ENCODE assay signal across 13 cellular contexts in the genomic region with DNA sequence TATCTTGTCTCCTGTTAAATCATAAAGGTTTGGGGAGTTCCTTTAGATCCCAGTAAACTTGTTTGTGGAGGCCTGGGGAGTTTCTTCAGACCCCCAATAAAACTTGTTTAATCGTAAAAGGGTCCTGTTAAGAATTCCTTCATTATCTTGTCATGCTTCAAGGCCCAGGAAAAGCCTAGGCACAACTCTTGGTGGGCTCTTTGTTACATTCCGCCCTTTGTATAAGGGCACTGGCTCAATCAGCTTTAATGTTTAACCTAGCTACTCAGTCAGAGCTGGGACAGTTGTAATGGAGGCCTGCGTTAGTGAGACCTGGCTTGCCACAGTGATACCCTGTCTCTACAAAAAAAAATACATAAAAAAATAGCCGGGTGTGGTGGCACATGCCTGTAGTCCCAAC.
DNase-seq lines count a peak whose midpoint lies in the region; ATAC-seq and TF ChIP-seq lines count a peak whose summit lies in the region.
"Had no signal": no experiment of that assay in that cellular context is flagged by ENCODE, and none has a peak within 500 bp of the region (broad histone marks: within the 10 kb centered on the region; RNA-seq: fewer than 3 reads in every experiment).

No MANE protein-coding gene starts in this region.

- no peak overlapping the region for H3K4me2 ChIP-seq in mesenchymal stem cell (ENCODE audit: low read length, poor library complexity, severe bottlenecking)

- H3K23ac ChIP-seq in mesenchymal stem cell (ENCODE audit: low read length in 2 of 2): no peak overlapping the region

- H4K8ac ChIP-seq in mesenchymal stem cell (ENCODE audit: low read length): no peak overlapping the region

- no TSS peak for BruUV-seq in Caco-2 (replicated peaks; lab: Mats Ljungman, UMichigan)

- TF ChIP-seq CTCF in Caco-2 (IDR thresholded peaks at IDR 0.05; ENCODE audit: insufficient read depth in 1 of 2, low read depth in 1 of 2, low read length in 1 of 2, severe bottlenecking in 1 of 2, unreplicated experiment in 1 of 2): no peak
- TF ChIP-seq CTCF in endodermal cell (conservative IDR thresholded peaks at IDR 0.05): no peak
- TF ChIP-seq CTCF in progenitor cell of endocrine pancreas (IDR thresholded peaks at IDR 0.05; ENCODE audit: unreplicated experiment): no peak
- no peak for TF ChIP-seq CTCF in gastrocnemius medialis (IDR thresholded peaks at IDR 0.05 in 4 of 5, conservative IDR thresholded peaks at IDR 0.05 in 1 of 5)
- TF ChIP-seq CTCF in right atrium auricular region (IDR thresholded peaks at IDR 0.05): no peak

- no peak overlapping the region for H2BK120ac ChIP-seq in mesenchymal stem cell (ENCODE audit: low read depth, low read length)

- no peak overlapping the region for H2AK5ac ChIP-seq in mesenchymal stem cell (ENCODE audit: low read length, severe bottlenecking)

- no peaks in the 10 kb centered on the region for H3K27me3 Mint-ChIP-seq in Caco-2 (ENCODE audit: insufficient read depth, unreplicated experiment)
- no peaks in the 10 kb centered on the region for H3K27me3 Mint-ChIP-seq in endodermal cell (ENCODE audit: insufficient read depth)
- no peaks in the 10 kb centered on the region for H3K27me3 Mint-ChIP-seq in progenitor cell of endocrine pancreas

- TF ChIP-seq POLR2A in gastrocnemius medialis (IDR thresholded peaks at IDR 0.05): no peak

- no peak overlapping the region for H3K14ac ChIP-seq in mesenchymal stem cell (ENCODE audit: low read length in 2 of 2)

- H3K27ac Mint-ChIP-seq in Caco-2 (ENCODE audit: unreplicated experiment) (no peak overlapping the region), endodermal cell (peak overlapping the region; percentile 87), progenitor cell of endocrine pancreas (peak overlapping the region; percentile 92)
- H3K27ac Mint-ChIP-seq: CD8-positive, alpha-beta T cell had no signal

- no peak overlapping the region for H3K4ac ChIP-seq in mesenchymal stem cell (ENCODE audit: low read depth in 1 of 2, low read length in 2 of 2)

- H3K4me1 ChIP-seq in Caco-2 (peaks cover 48% of the 10 kb centered on the region), endodermal cell (ENCODE audit: control insufficient read depth, insufficient read depth, low read length) (peaks cover 8% of the 10 kb centered on the region), mesenchymal stem cell (ENCODE audit: control insufficient read depth, insufficient read depth, low read depth, low read length) (peaks cover 11% of the 10 kb centered on the region), gastrocnemius medialis (peaks cover 19 to 30% of the 10 kb centered on the region in 2 donors), right atrium auricular region (peaks cover 0 to 40% of the 10 kb centered on the region in 2 donors)

- CTCF ChIA-PET in Caco-2 (lab: Charles Lee): no interaction called here

- H2AFZ ChIP-seq in mesenchymal stem cell (ENCODE audit: low read depth, low read length): no peak overlapping the region

- POLR2A ChIA-PET in Caco-2 (lab: Charles Lee): no interaction called here

- in situ Hi-C loops in gastrocnemius medialis (cut with MboI; ENCODE audit: low sequenced_read_pairs in 4 of 4): loop anchor here in 1 of 4 donors (5.0 kb wide), 1 partner anchor 82 kb away; no protein-coding TSS in a partner anchor

- H2BK12ac ChIP-seq in mesenchymal stem cell (ENCODE audit: low read length in 2 of 2): no peak overlapping the region

- no peak overlapping the region for H4K91ac ChIP-seq in mesenchymal stem cell (ENCODE audit: low read length)

- no peak overlapping the region for H2BK15ac ChIP-seq in mesenchymal stem cell (ENCODE audit: low read depth, poor library complexity, severe bottlenecking)

- WGBS in endodermal cell (ENCODE audit: insufficient coverage in 1 of 2, insufficient read length in 1 of 2), 2 experiments: 91 to 92% methylated on average over 3 to 4 of the region's 4 CpGs
- WGBS in mesenchymal stem cell: 91% methylated on average over 4 of the region's 4 CpGs

- H3K9me3 ChIP-seq in Caco-2: no peaks in the 10 kb centered on the region
- peaks cover 16% of the 10 kb centered on the region for H3K9me3 ChIP-seq in endodermal cell (ENCODE audit: control insufficient read depth, low read length)
- H3K9me3 ChIP-seq in mesenchymal stem cell (ENCODE audit: control insufficient read depth, low read length): no peaks in the 10 kb centered on the region
- H3K9me3 ChIP-seq in gastrocnemius medialis: no peaks in the 10 kb centered on the region
- H3K9me3 ChIP-seq in right atrium auricular region: no peaks in the 10 kb centered on the region
- H3K9me3 ChIP-seq: BE2C had no signal

- no peak overlapping the region for H3K9ac ChIP-seq in endodermal cell (ENCODE audit: extremely low read depth, low read length, poor library complexity, severe bottlenecking)
- no peak overlapping the region for H3K9ac ChIP-seq in mesenchymal stem cell (ENCODE audit: low read length)

- H3K4me3 ChIP-seq in Caco-2 (ENCODE audit: low read depth, low read length) (no peak overlapping the region), endodermal cell (ENCODE audit: low read length) (no peak overlapping the region), mesenchymal stem cell (ENCODE audit: insufficient read depth in 1 of 2, low read depth in 1 of 2, low read length in 2 of 2) (no peak overlapping the region), gastrocnemius medialis (no peak overlapping the region), right atrium auricular region (no peak overlapping the region)

- H3K27me3 ChIP-seq in Caco-2 (replicated peaks; ENCODE audit: control insufficient read depth, insufficient read depth, low read length) (no peaks in the 10 kb centered on the region), endodermal cell (ENCODE audit: control insufficient read depth, insufficient read depth, low read length, poor library complexity, severe bottlenecking) (no peaks in the 10 kb centered on the region), mesenchymal stem cell (ENCODE audit: control insufficient read depth in 1 of 2, insufficient read depth in 1 of 2, low read length in 2 of 2) (no peaks in the 10 kb centered on the region), gastrocnemius medialis (no peaks in the 10 kb centered on the region), right atrium auricular region (no peaks in the 10 kb centered on the region)
- H3K27me3 ChIP-seq: BE2C had no signal

- H3K36me3 Mint-ChIP-seq in Caco-2 (ENCODE audit: insufficient read depth, unreplicated experiment): peaks cover 84% of the 10 kb centered on the region
- H3K36me3 Mint-ChIP-seq in endodermal cell (ENCODE audit: low read depth): peaks cover 28% of the 10 kb centered on the region
- peaks cover 16% of the 10 kb centered on the region for H3K36me3 Mint-ChIP-seq in progenitor cell of endocrine pancreas (ENCODE audit: insufficient read depth)
- H3K36me3 Mint-ChIP-seq: CD8-positive, alpha-beta T cell had no signal

- H3K4me1 Mint-ChIP-seq in Caco-2 (ENCODE audit: low read depth, unreplicated experiment): peaks cover 50% of the 10 kb centered on the region
- peaks cover 27% of the 10 kb centered on the region for H3K4me1 Mint-ChIP-seq in endodermal cell
- H3K4me1 Mint-ChIP-seq in progenitor cell of endocrine pancreas (ENCODE audit: low read depth): peaks cover 24% of the 10 kb centered on the region

- no peaks in the 10 kb centered on the region for H3K9me3 Mint-ChIP-seq in Caco-2 (ENCODE audit: unreplicated experiment)
- peaks cover 16% of the 10 kb centered on the region for H3K9me3 Mint-ChIP-seq in endodermal cell
- peaks cover 7% of the 10 kb centered on the region for H3K9me3 Mint-ChIP-seq in progenitor cell of endocrine pancreas (ENCODE audit: low read depth)
- H3K9me3 Mint-ChIP-seq: CD14-positive monocyte; CD8-positive, alpha-beta T cell had no signal

- H3K36me3 ChIP-seq in Caco-2 (ENCODE audit: control insufficient read depth, insufficient read depth, low read length) (no peaks in the 10 kb centered on the region; the same call in 1 of the 2 replicates), endodermal cell (ENCODE audit: control insufficient read depth, insufficient read depth, low read length) (no peaks in the 10 kb centered on the region), mesenchymal stem cell (ENCODE audit: control insufficient read depth in 1 of 2, insufficient read depth in 2 of 2, low read depth in 1 of 2, low read length in 2 of 2) (peaks cover 0 to 12% of the 10 kb centered on the region in 2 experiments), gastrocnemius medialis (no peaks in the 10 kb centered on the region), right atrium auricular region (no peaks in the 10 kb centered on the region)
- H3K36me3 ChIP-seq: BE2C had no signal

- peaks cover 9% of the 10 kb centered on the region for H3K79me1 ChIP-seq in mesenchymal stem cell (replicated peaks; ENCODE audit: low read length, poor library complexity, severe bottlenecking)

- H3K27ac ChIP-seq in endodermal cell (ENCODE audit: low read depth, low read length): no peak overlapping the region
- peak overlapping the region; percentile 69 for H3K27ac ChIP-seq in mesenchymal stem cell (ENCODE audit: low read length, poor library complexity, severe bottlenecking)
- no peak overlapping the region for H3K27ac ChIP-seq in gastrocnemius medialis
- H3K27ac ChIP-seq in right atrium auricular region: no peak overlapping the region
- H3K27ac ChIP-seq: HL-60 had no signal

- DNase-seq in Caco-2 (peak; percentile 51 to 72), endodermal cell (no peak), mesenchymal stem cell (no peak), progenitor cell of endocrine pancreas (ENCODE audit: low spot score, unreplicated experiment) (no peak), gastrocnemius medialis (no peak), right atrium auricular region (ENCODE audit: low spot score) (no peak), DMS114 treated with DMSO at 0.1 percent for 48 hours (lab: John Stamatoyannopoulos, UW; ENCODE audit: unreplicated experiment) (no peak)
- DNase-seq: BE2C; CD8-positive, alpha-beta T cell; COR-L47 had no signal

- no peak overlapping the region for H2BK5ac ChIP-seq in mesenchymal stem cell (ENCODE audit: low read depth, low read length, poor library complexity, severe bottlenecking)

- intact Hi-C loops in Caco-2 (cut with micrococcal nuclease; ENCODE audit: unreplicated experiment): no loop called here
- intact Hi-C loops in gastrocnemius medialis (cut with DNase I; ENCODE audit: low total_unique reads): no loop called here

- no peak for ATAC-seq in gastrocnemius medialis
- ATAC-seq in activated CD4-positive, CD25-positive, alpha-beta regulatory T cell treated with anti-CD3 and anti-CD28 coated beads, Interleukin-2, amount 50 U/mL, for 24 hours: no peak
- ATAC-seq: CD8-positive, alpha-beta T cell had no signal

- no peak overlapping the region for H3K18ac ChIP-seq in mesenchymal stem cell (ENCODE audit: low read depth in 1 of 2, low read length in 2 of 2)

- H3K4me3 Mint-ChIP-seq in Caco-2 (ENCODE audit: unreplicated experiment) (no peak overlapping the region), endodermal cell (no peak overlapping the region), progenitor cell of endocrine pancreas (ENCODE audit: low read depth) (no peak overlapping the region)
- H3K4me3 Mint-ChIP-seq: CD14-positive monocyte; CD8-positive, alpha-beta T cell had no signal

Comparison
In these comparisons a context has a peak if more than half of its experiments do, and no peak if none do; other contexts are left out.
1. DNase-seq: peak in Caco-2 (2 of 2); none in endodermal cell (single experiment), mesenchymal stem cell (single experiment), progenitor cell of endocrine pancreas (single experiment), gastrocnemius medialis (0 of 2), right atrium auricular region (single experiment) and DMS114 treated with DMSO at 0.1 percent for 48 hours (single experiment).